Comparison of ENCODE assay signal across 21 cellular contexts in the genomic region with DNA sequence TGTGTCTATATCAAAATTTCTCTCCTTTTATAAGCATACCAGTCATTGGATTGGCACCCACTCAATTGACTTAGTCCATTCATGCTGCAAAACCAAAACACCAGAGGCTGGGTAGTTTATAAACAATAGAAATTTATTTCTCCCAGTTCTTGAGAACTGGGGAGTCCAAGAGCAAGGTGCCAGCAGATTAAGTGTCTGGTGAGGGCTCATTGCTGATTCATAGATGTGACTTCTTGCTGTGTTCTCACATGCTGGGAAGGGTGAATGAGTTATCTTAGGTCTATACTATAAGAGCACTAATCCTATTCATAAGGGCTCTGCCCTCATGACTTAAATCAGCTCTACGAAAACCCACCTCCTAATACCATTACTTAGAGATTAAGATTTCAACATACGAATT.
"Had no signal": no experiment of that assay in that cellular context is flagged by ENCODE, and none has a peak within 500 bp of the region (broad histone marks: within the 10 kb centered on the region; RNA-seq: fewer than 3 reads in every experiment).

No MANE protein-coding gene starts in this region.

- ATAC-seq: heart left ventricle; left colon; left ventricle myocardium superior; natural killer cell treated with Interleukin-12 subunit alpha and Interleukin-12 subunit beta and Interleukin-15 and Interleukin-18, amount 100 ng/mL, for 72 hours; sciatic nerve; stimulated activated naive B cell treated with anti-CD40 and anti-IgM and Interleukin-4, amounts not matched to agents 10 μg/mL and 1 μg/mL and 100 μg/mL, for 72 hours; stimulated activated naive CD8-positive, alpha-beta T cell treated with anti-CD3 and anti-CD28 coated beads, Interleukin-15, amount 100 ng/mL, for 72 hours had no signal

- H2AFZ ChIP-seq: parathyroid adenoma had no signal

- H3K27ac ChIP-seq: heart left ventricle, parathyroid adenoma, prostate gland, spleen, thoracic aorta had no signal

- H3K9ac ChIP-seq: parathyroid adenoma had no signal

- H3K27me3 ChIP-seq: heart left ventricle had no signal

- H3K4me1 ChIP-seq: heart left ventricle, prostate gland, spleen had no signal

- H3K79me2 ChIP-seq: parathyroid adenoma had no signal

- H3K4me3 ChIP-seq: heart left ventricle, lung, prostate gland, spleen, thoracic aorta had no signal

- DNase-seq: effector memory CD4-positive, alpha-beta T cell; heart left ventricle; hippocampal formation; left colon; left ventricle myocardium superior; mesenchymal stem cell; midbrain; occipital lobe; spleen; stimulated activated CD4-positive, alpha-beta T cell treated with anti-CD3 and anti-CD28 coated beads, Interleukin-15, amount 100 ng/mL, for 24 hours; stimulated activated CD4-positive, alpha-beta T cell treated with anti-CD3 and anti-CD28 coated beads, Interleukin-2, amount 100 ng/mL, for 24 hours; stimulated activated CD4-positive, alpha-beta T cell treated with anti-CD3 and anti-CD28 coated beads, Interleukin-4, amount 100 ng/mL, for 4 hours; stimulated activated naive B cell treated with anti-CD40 and anti-IgM and Interleukin-4, amounts not matched to agents 10 μg/mL and 1 μg/mL and 100 μg/mL, for 72 hours; stimulated activated naive CD8-positive, alpha-beta T cell treated with anti-CD3 and anti-CD28 coated beads, Interleukin-15, amount 100 ng/mL, for 72 hours; trophoblast cell had no signal

- H3K9me3 ChIP-seq: heart left ventricle, prostate gland, spleen, thoracic aorta had no signal

- H3K36me3 ChIP-seq: heart left ventricle, prostate gland, spleen, thoracic aorta had no signal
